In the genomic region with DNA sequence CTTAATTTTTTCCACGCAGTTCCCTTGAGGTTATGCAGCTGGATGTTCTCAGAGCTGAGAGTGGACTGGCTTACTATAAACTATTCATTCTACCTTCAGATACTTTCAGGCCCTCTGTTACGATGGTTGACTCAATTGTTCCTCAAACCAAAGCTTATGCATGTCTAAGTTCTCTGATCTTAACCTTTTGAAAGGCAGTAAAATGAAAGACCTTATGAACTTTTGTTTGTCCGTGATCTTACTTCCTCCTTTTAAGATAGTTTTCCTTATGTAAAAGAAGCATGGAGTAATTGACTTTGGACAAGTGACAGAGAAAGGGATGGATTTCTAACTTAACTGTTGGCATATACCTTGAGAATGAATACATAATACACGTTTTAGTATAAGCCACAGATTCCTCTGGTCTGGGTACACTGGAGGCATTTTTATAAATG, we compare ENCODE assay signal across 14 cellular contexts.
DNase-seq lines count a peak whose midpoint lies in the region; ATAC-seq, FAIRE-seq and TF ChIP-seq lines count a peak whose summit lies in the region.
"Had no signal": no experiment of that assay in that cellular context is flagged by ENCODE, and none has a peak within 500 bp of the region (broad histone marks: within the 10 kb centered on the region; RNA-seq: fewer than 3 reads in every experiment).

No MANE protein-coding gene starts in this region.

- TF ChIP-seq RAD21 in neural cell (conservative IDR thresholded peaks at IDR 0.05) (no peak), HepG2 (CRISPR knock-in tag; IDR thresholded peaks at IDR 0.05) (no peak)

- H4K20me1 ChIP-seq in neural cell (ENCODE audit: insufficient read depth) (no peaks in the 10 kb centered on the region), HepG2 (ENCODE audit: insufficient read depth, low read length) (no peaks in the 10 kb centered on the region)

- BruUV-seq in HepG2 (replicated peaks; lab: Mats Ljungman, UMichigan), result no TSS peak

- peak overlapping the region; percentile 18 to 64 (median 32) for H3K27ac ChIP-seq in Peyer's patch
- H3K27ac ChIP-seq in esophagus squamous epithelium, result peak overlapping the region; percentile 10 to 73 (median 68)
- no peak overlapping the region for H3K27ac ChIP-seq in neural cell (ENCODE audit: low read length)
- peak overlapping the region in 3 of 4 donors; percentile 29 to 51 (median 47) for H3K27ac ChIP-seq in tibial nerve
- no peak overlapping the region for H3K27ac ChIP-seq in HepG2 (ENCODE audit: extremely low read length, insufficient read depth, low read length)

- H3K79me2 ChIP-seq in neural cell (replicated peaks; ENCODE audit: insufficient read depth, low read length), result no peaks in the 10 kb centered on the region
- no peaks in the 10 kb centered on the region for H3K79me2 ChIP-seq in HepG2 (ENCODE audit: insufficient read depth, low read length)

- ATAC-seq in HepG2, result no peak
- ATAC-seq: natural killer cell had no signal

- no peak for TF ChIP-seq CTCF in Peyer's patch (IDR thresholded peaks at IDR 0.05)
- no peak for TF ChIP-seq CTCF in esophagus squamous epithelium (IDR thresholded peaks at IDR 0.05)
- no peak for TF ChIP-seq CTCF in neural cell (IDR thresholded peaks at IDR 0.05; ENCODE audit: poor library complexity, severe bottlenecking)
- TF ChIP-seq CTCF in tibial nerve (IDR thresholded peaks at IDR 0.05), result no peak
- TF ChIP-seq CTCF in HepG2 (CRISPR knock-in tag; IDR thresholded peaks at IDR 0.05), result no peak

- TF ChIP-seq EP300 in neural cell (conservative IDR thresholded peaks at IDR 0.05; ENCODE audit: poor library complexity, severe bottlenecking) (no peak), tibial nerve (IDR thresholded peaks at IDR 0.05) (no peak), HepG2 (IDR thresholded peaks at IDR 0.05; ENCODE audit: low read depth in 2 of 2, low read length in 2 of 2) (no peak), HepG2 (CRISPR knock-in tag; IDR thresholded peaks at IDR 0.05; ENCODE audit: borderline replicate concordance) (no peak)

- CTCF ChIA-PET in HepG2 (lab: Yijun Ruan, JAX; ENCODE audit: low intra/inter-chr PET ratio, low total read pairs), result no interaction called here

- H2AFZ ChIP-seq in neural cell (ENCODE audit: low read depth, low read length) (no peak overlapping the region), HepG2 (ENCODE audit: low read length) (no peak overlapping the region)

- H3K4me3 ChIP-seq in Peyer's patch, result no peak overlapping the region
- H3K4me3 ChIP-seq in esophagus squamous epithelium, result peak overlapping the region in 2 of 4 donors; percentile 1 to 5
- H3K4me3 ChIP-seq in neural cell (ENCODE audit: low read length), result peak overlapping the region; percentile 11
- H3K4me3 ChIP-seq in tibial nerve, result no peak overlapping the region
- H3K4me3 ChIP-seq in HepG2 (replicated peaks in 1 of 3; ENCODE audit: insufficient read depth in 1 of 3, low read depth in 2 of 3, low read length in 3 of 3), result no peak overlapping the region

- 30 to 31% methylated on average over 4 of the region's 4 CpGs for WGBS in esophagus squamous epithelium, 2 donors
- 41 to 42% methylated on average over 4 of the region's 4 CpGs for WGBS in tibial nerve, 2 donors
- WGBS in HepG2 (ENCODE audit: low lambda C conversion rate), result 33% methylated on average over 4 of the region's 4 CpGs

- TF ChIP-seq POLR2A in Peyer's patch (IDR thresholded peaks at IDR 0.05) (no peak), esophagus squamous epithelium (IDR thresholded peaks at IDR 0.05) (no peak), tibial nerve (IDR thresholded peaks at IDR 0.05) (no peak), HepG2 (IDR thresholded peaks at IDR 0.05; ENCODE audit: insufficient read depth in 1 of 2, low read depth in 2 of 2, low read length in 2 of 2) (no peak)

- no peak overlapping the region for H3K9ac ChIP-seq in neural cell (ENCODE audit: low read length)
- no peak overlapping the region for H3K9ac ChIP-seq in HepG2 (ENCODE audit: insufficient read depth, low read depth, low read length)

- no peaks in the 10 kb centered on the region for H3F3A ChIP-seq in neural cell (ENCODE audit: insufficient read depth, low read length, poor library complexity, severe bottlenecking)

- H3K4me1 ChIP-seq in Peyer's patch, result peaks cover 0 to 39% (median 5%) of the 10 kb centered on the region in 4 donors
- H3K4me1 ChIP-seq in esophagus squamous epithelium, result peaks cover 6 to 19% (median 8%) of the 10 kb centered on the region in 3 donors
- H3K4me1 ChIP-seq in tibial nerve, result peaks cover 0 to 20% (median 6%) of the 10 kb centered on the region in 4 donors
- no peaks in the 10 kb centered on the region for H3K4me1 ChIP-seq in HepG2 (ENCODE audit: insufficient read depth, low read length)

- H3K27me3 ChIP-seq in Peyer's patch, result no peaks in the 10 kb centered on the region
- H3K27me3 ChIP-seq in esophagus squamous epithelium, result no peaks in the 10 kb centered on the region
- H3K27me3 ChIP-seq in neural cell (ENCODE audit: insufficient read depth, low read depth, low read length), result no peaks in the 10 kb centered on the region
- no peaks in the 10 kb centered on the region for H3K27me3 ChIP-seq in tibial nerve
- no peaks in the 10 kb centered on the region for H3K27me3 ChIP-seq in HepG2 (ENCODE audit: control insufficient read depth in 1 of 2, insufficient read depth in 2 of 2, low read length in 2 of 2)

- POLR2A ChIA-PET in HepG2 (lab: Yijun Ruan, JAX), result no interaction called here

- intact Hi-C loops in esophagus squamous epithelium (cut with DNase I), result no loop called here
- intact Hi-C loops in HepG2 (cut with micrococcal nuclease; ENCODE audit: unreplicated experiment), result no loop called here

- no peak for DNase-seq in Peyer's patch
- no peak for DNase-seq in esophagus squamous epithelium (lab: John Stamatoyannopoulos, UW)
- DNase-seq in tibial nerve (ENCODE audit: low spot score in 2 of 2), result no peak
- no peak for DNase-seq in stimulated activated CD4-positive, alpha-beta T cell treated with anti-CD3 and anti-CD28 coated beads, Interleukin-1b, Interleukin-23, amount 100 ng/mL, for 48 hours
- DNase-seq in activated gamma-delta T cell treated with Interleukin-2 at 50 U/mL for 16 hours, result no peak
- no peak for DNase-seq in HepG2 (ENCODE audit: low spot score)
- DNase-seq: activated CD4-positive, alpha-beta T cell treated with anti-CD3 and anti-CD28 coated beads, Interleukin-2, amount 50 U/mL, for 4 hours; aorta; CD4-positive, CD25-positive, alpha-beta regulatory T cell; effector CD8-positive, alpha-beta T cell; MM.1S; natural killer cell had no signal

- in situ Hi-C loops in HepG2 (cut with HindIII; ENCODE audit: extremely low pct_ligation_motif_present, low pct_unique_long_range_greater_than_20kb), result no loop called here

- no peak for FAIRE-seq in HepG2 (lab: Jason Lieb, UNC)
- FAIRE-seq: GM12892 had no signal

- H3K36me3 ChIP-seq in Peyer's patch (no peaks in the 10 kb centered on the region), esophagus squamous epithelium (no peaks in the 10 kb centered on the region), neural cell (ENCODE audit: insufficient read depth, low read length) (no peaks in the 10 kb centered on the region), tibial nerve (no peaks in the 10 kb centered on the region), HepG2 (replicated peaks in 1 of 2; ENCODE audit: control insufficient read depth in 1 of 2, insufficient read depth in 2 of 2, low read length in 2 of 2) (no peaks in the 10 kb centered on the region)

- no peak overlapping the region for H3K4me2 ChIP-seq in neural cell (ENCODE audit: low read length)
- H3K4me2 ChIP-seq in HepG2 (ENCODE audit: low read depth, low read length), result no peak overlapping the region

- H3K9me2 ChIP-seq in neural cell (ENCODE audit: insufficient read depth, low read length), result no peaks in the 10 kb centered on the region

- no peaks in the 10 kb centered on the region for H3K9me3 ChIP-seq in Peyer's patch
- H3K9me3 ChIP-seq in esophagus squamous epithelium, result no peaks in the 10 kb centered on the region
- no peaks in the 10 kb centered on the region for H3K9me3 ChIP-seq in neural cell (ENCODE audit: low read length)
- no peaks in the 10 kb centered on the region for H3K9me3 ChIP-seq in tibial nerve
- no peaks in the 10 kb centered on the region for H3K9me3 ChIP-seq in HepG2 (ENCODE audit: low read length)

TF ChIP-seq in neural cell, 6 proteins besides CTCF, POLR2A, EP300 and RAD21 (continues in another document):
- TF ChIP-seq EZH2 (IDR thresholded peaks at IDR 0.05; ENCODE audit: borderline replicate concordance, insufficient read depth, low read length, poor library complexity, severe bottlenecking) (no peak), SMC3 (conservative IDR thresholded peaks at IDR 0.05; ENCODE audit: poor library complexity) (no peak), POLR2AphosphoS5 (IDR thresholded peaks at IDR 0.05) (no peak)

TF ChIP-seq in HepG2, 621 proteins besides CTCF, POLR2A, EP300 and RAD21 (continues in another document):
- TF ChIP-seq TBX3 (IDR thresholded peaks at IDR 0.05; ENCODE audit: borderline replicate concordance), result no peak
- no peak for TF ChIP-seq KLF13 (CRISPR knock-in tag; IDR thresholded peaks at IDR 0.05)
- TF ChIP-seq, protein P1, sequence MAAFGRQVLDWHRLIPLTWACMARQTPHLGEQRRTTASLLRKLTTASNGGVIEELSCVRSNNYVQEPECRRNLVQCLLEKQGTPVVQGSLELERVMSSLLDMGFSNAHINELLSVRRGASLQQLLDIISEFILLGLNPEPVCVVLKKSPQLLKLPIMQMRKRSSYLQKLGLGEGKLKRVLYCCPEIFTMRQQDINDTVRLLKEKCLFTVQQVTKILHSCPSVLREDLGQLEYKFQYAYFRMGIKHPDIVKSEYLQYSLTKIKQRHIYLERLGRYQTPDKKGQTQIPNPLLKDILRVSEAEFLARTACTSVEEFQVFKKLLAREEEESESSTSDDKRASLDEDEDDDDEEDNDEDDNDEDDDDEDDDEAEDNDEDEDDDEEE (CRISPR knock-in tag; IDR thresholded peaks at IDR 0.05), result no peak
- no peak for TF ChIP-seq ZNF552 (CRISPR knock-in tag; IDR thresholded peaks at IDR 0.05; ENCODE audit: borderline replicate concordance)
- TF ChIP-seq, protein P2, sequence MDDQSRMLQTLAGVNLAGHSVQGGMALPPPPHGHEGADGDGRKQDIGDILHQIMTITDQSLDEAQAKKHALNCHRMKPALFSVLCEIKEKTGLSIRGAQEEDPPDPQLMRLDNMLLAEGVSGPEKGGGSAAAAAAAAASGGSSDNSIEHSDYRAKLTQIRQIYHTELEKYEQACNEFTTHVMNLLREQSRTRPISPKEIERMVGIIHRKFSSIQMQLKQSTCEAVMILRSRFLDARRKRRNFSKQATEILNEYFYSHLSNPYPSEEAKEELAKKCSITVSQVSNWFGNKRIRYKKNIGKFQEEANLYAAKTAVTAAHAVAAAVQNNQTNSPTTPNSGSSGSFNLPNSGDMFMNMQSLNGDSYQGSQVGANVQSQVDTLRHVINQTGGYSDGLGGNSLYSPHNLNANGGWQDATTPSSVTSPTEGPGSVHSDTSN (CRISPR knock-in tag; IDR thresholded peaks at IDR 0.05; ENCODE audit: borderline replicate concordance), result no peak
- no peak for TF ChIP-seq SRF (IDR thresholded peaks at IDR 0.05; ENCODE audit: low read depth, low read length)
- no peak for TF ChIP-seq SOX5 (CRISPR knock-in tag; IDR thresholded peaks at IDR 0.05; ENCODE audit: borderline replicate concordance)
- no peak for TF ChIP-seq ZNF570 (CRISPR knock-in tag; IDR thresholded peaks at IDR 0.05; ENCODE audit: borderline replicate concordance)
- no peak for TF ChIP-seq ZNF230 (CRISPR knock-in tag; IDR thresholded peaks at IDR 0.05)
- no peak for TF ChIP-seq GATAD2A (CRISPR knock-in tag; IDR thresholded peaks at IDR 0.05)
- no peak for TF ChIP-seq JUN (CRISPR knock-in tag; IDR thresholded peaks at IDR 0.05)

Comparison
In these comparisons a context has a peak if more than half of its experiments do, and no peak if none do; other contexts are left out.
1. H3K27ac ChIP-seq: peak in Peyer's patch (4 of 4), esophagus squamous epithelium (4 of 4) and tibial nerve (3 of 4); none in neural cell (single experiment) and HepG2 (single experiment).